Comparison of ENCODE assay signal across 9 cellular contexts in the genomic region with DNA sequence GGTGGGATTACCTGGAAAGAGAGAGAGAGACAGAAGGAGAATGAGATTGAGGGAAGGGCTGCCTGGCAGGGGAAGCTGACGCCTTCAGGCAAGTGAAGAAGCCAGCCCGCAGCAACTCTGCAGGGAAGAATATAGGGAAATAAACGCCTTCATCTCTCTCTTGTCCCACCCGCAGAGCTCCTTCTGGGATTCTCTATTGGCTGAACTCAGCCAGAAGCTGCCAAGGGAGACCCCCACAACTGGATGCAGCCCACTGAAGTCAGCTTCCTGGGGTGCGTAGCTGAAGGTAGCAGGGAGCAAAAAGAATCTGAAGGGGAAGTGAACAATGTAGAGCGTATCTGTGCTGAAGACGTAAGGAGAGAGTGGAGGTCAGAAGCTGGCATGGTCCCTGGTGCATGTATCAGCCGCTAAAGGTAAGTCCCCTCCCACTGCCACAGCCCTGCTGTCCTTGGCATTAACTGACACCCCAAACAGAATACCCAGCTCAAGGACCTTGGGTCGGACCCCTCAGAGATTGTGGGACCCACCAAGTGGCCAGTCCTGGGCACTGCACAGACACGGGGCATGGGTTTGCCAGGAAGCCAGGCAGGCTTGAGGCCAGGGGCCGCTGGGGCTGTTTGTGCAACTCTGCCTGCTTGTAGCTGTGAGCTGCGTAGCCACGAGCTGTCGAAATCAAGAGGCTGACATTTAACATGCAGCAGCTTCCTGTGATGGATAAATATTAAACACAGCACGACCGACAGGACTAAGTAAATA.
A peak's percentile ranks its signal among the peaks of the same experiment; 100 is the strongest.
DNase-seq lines count a peak whose midpoint lies in the region; ATAC-seq and TF ChIP-seq lines count a peak whose summit lies in the region.
"Had no signal": no experiment of that assay in that cellular context is flagged by ENCODE, and none has a peak within 500 bp of the region (broad histone marks: within the 10 kb centered on the region; RNA-seq: fewer than 3 reads in every experiment).

No MANE protein-coding gene starts in this region.

- DNase-seq in AG10803 (ENCODE audit: low read depth) (peak; percentile 77), LNCaP clone FGC (ENCODE audit: low read depth) (no peak), dorsolateral prefrontal cortex (peak in 5 of 10 donors; percentile 34 to 60 (median 57)), midbrain (lab: John Stamatoyannopoulos, UW) (peak; percentile 18), SHP77 treated with DMSO at 0.1 percent for 48 hours (lab: John Stamatoyannopoulos, UW) (no peak), DMS79 (lab: John Stamatoyannopoulos, UW) (no peak), middle frontal gyrus (ENCODE audit: extremely low spot score, low spot score) (no peak)
- DNase-seq: naive B cell had no signal

- peaks cover 0 to 11% (median 3%) of the 10 kb centered on the region in 45 donors for H3K27me3 ChIP-seq in dorsolateral prefrontal cortex

- peak overlapping the region in 1 of 59 donors; percentile 18 for H3K27ac ChIP-seq in dorsolateral prefrontal cortex

- intact Hi-C loops in dorsolateral prefrontal cortex (cut with DNase I) = no loop called here

- TF ChIP-seq CTCF in AG10803 (conservative IDR thresholded peaks at IDR 0.05; ENCODE audit: low read length) (peak; percentile 63), LNCaP clone FGC (IDR thresholded peaks at IDR 0.05; ENCODE audit: control insufficient read depth, extremely low read depth, insufficient read depth) (0 out of 2 replicates have a peak, but pooled peaks have one; percentile 6), dorsolateral prefrontal cortex (IDR thresholded peaks at IDR 0.05 in 54 of 56, conservative IDR thresholded peaks at IDR 0.05 in 2 of 56; ENCODE audit: low read depth in 1 of 56, partially characterized antibody in 56 of 56) (peak in 46 of 56 donors; percentile 13 to 61 (median 40))

- no peak for ATAC-seq in HG03520 (IDR thresholded peaks at IDR 0.05; ENCODE audit: unreplicated experiment)

- H3K4me3 ChIP-seq in AG10803 (ENCODE audit: low read length) (no peak overlapping the region), LNCaP clone FGC (ENCODE audit: low read depth, low read length) (no peak overlapping the region), dorsolateral prefrontal cortex (peak overlapping the region in 20 of 59 donors; percentile 0 to 42 (median 18))

Comparison
In these comparisons a context has a peak if more than half of its experiments do, and no peak if none do; other contexts are left out.
1. DNase-seq: peak in AG10803 (single experiment) and midbrain (single experiment); none in LNCaP clone FGC (single experiment), SHP77 treated with DMSO at 0.1 percent for 48 hours (single experiment), DMS79 (single experiment) and middle frontal gyrus (single experiment).
2. CTCF ChIP-seq: peak in every context shown above with its lines; median percentile 63 in AG10803; 40 in dorsolateral prefrontal cortex; 6 in LNCaP clone FGC.